In the genomic region with DNA sequence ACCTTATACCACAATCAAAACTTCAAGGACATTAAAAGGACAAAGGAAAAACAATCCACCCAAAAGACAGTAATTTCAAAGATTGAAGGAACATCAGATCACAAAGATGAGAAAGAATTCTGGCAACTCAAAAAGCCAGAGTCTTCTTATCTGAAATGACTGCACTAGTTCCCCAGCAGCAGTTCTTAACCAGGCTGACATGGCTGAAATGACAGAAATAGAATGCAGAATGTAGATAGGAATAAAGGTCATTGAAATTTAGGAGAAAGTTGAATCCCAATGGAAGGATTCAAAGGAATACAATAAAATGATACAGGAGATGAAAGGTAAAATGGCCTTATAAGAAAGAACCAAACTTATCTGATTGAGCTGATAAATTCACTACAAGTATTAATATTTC, we compare ENCODE assay signal across 7 cellular contexts.
"Had no signal": no experiment of that assay in that cellular context is flagged by ENCODE, and none has a peak within 500 bp of the region (broad histone marks: within the 10 kb centered on the region; RNA-seq: fewer than 3 reads in every experiment).

No MANE protein-coding gene starts in this region.

- H3K36me3 Mint-ChIP-seq: IgD-negative memory B cell had no signal

- H3K9me3 Mint-ChIP-seq: GM23338 had no signal

- H3K27ac ChIP-seq: HL-60 had no signal

- H3K4me3 Mint-ChIP-seq: GM23338, H9, HFFc6, IgD-negative memory B cell had no signal

- H3K4me2 ChIP-seq: GM23338 had no signal

- DNase-seq: H9, HCEC 1CT, HFFc6, KBM-7 had no signal

- H3K4me1 Mint-ChIP-seq: GM23338, H9, IgD-negative memory B cell had no signal

- H3K27ac Mint-ChIP-seq: GM23338, H9, HFFc6, IgD-negative memory B cell had no signal

- H3K27me3 Mint-ChIP-seq: IgD-negative memory B cell had no signal

- H3K4me3 ChIP-seq: GM23338 had no signal
